8 cellular contexts compared by ENCODE assay signal in genomic region chr2:64455031-64455332, GRCh38. TPM values are rescaled to one million over a fixed set of nuclear protein-coding genes. Genes with fewer than 3 reads are reported as not detected.
DNase-seq lines count a peak whose midpoint lies in the region; ATAC-seq and TF ChIP-seq lines count a peak whose summit lies in the region.

No MANE protein-coding gene starts in this region.

- H3K9ac ChIP-seq in HCT116 (ENCODE audit: low read length) = peak overlapping the region; percentile 77

- intact Hi-C loops in HCT116 (cut with micrococcal nuclease) = no loop called here

- peaks cover 12% of the 10 kb centered on the region for H3K4me1 Mint-ChIP-seq in activated CD8-positive, alpha-beta T cell treated with anti-CD3 and anti-CD28 coated beads, Interleukin-2, amount 10 ng/mL, durations not matched to agents 7 days and 5 days (ENCODE audit: low read depth)
- H3K4me1 Mint-ChIP-seq in stimulated activated memory B cell treated with anti-CD40 and anti-IgM and Interleukin-4, amounts not matched to agents 10 μg/mL and 1 μg/mL and 100 μg/mL, for 72 hours = peaks cover 15% of the 10 kb centered on the region

- H3K27me3 ChIP-seq in HCT116 (ENCODE audit: insufficient read depth, low read length) (no peaks in the 10 kb centered on the region), iPS DF 6.9 (ENCODE audit: control insufficient read depth, insufficient read depth, low read length) (no peaks in the 10 kb centered on the region)

- H3K4me1 ChIP-seq in HCT116 (ENCODE audit: control insufficient read depth in 1 of 2, insufficient read depth in 2 of 2, low read length in 2 of 2) = peaks cover 17 to 27% of the 10 kb centered on the region in 2 experiments
- H3K4me1 ChIP-seq in iPS DF 6.9 (ENCODE audit: control insufficient read depth, insufficient read depth, low read length) = no peaks in the 10 kb centered on the region; the same call in 1 of the 2 replicates

- H3K9me3 Mint-ChIP-seq in activated CD8-positive, alpha-beta T cell treated with anti-CD3 and anti-CD28 coated beads, Interleukin-2, amount 10 ng/mL, durations not matched to agents 7 days and 5 days (ENCODE audit: insufficient read depth) = no peaks in the 10 kb centered on the region
- no peaks in the 10 kb centered on the region for H3K9me3 Mint-ChIP-seq in stimulated activated memory B cell treated with anti-CD40 and anti-IgM and Interleukin-4, amounts not matched to agents 10 μg/mL and 1 μg/mL and 100 μg/mL, for 72 hours

- CTCF ChIA-PET in HCT116 (lab: Charles Lee) = no interaction called here
- CTCF ChIA-PET in activated CD8-positive, alpha-beta T cell treated with anti-CD3 and anti-CD28 coated beads, Interleukin-2, amount 10 ng/mL, durations not matched to agents 7 days and 5 days (lab: Charles Lee) = interaction anchor here (1.0 to 6.4 kb wide), 3 partner anchors 124 to 190 kb away, joined by 3 to 33 read pairs (median 4); no protein-coding TSS in a partner anchor

- POLR2A ChIA-PET in HCT116 (lab: Charles Lee) = no interaction called here
- POLR2A ChIA-PET in activated CD8-positive, alpha-beta T cell treated with anti-CD3 and anti-CD28 coated beads, Interleukin-2, amount 10 ng/mL, durations not matched to agents 7 days and 5 days (lab: Charles Lee) = no interaction called here

- no peak for DNase-seq in HCT116 (ENCODE audit: low read depth, low spot score)
- DNase-seq in activated CD8-positive, alpha-beta T cell treated with anti-CD3 and anti-CD28 coated beads, Interleukin-2, amount 10 ng/mL, durations not matched to agents 7 days and 5 days = no peak
- no peak for DNase-seq in iPS DF 6.9 (ENCODE audit: low read depth, low spot score)
- DNase-seq in stimulated activated naive CD4-positive, alpha-beta T cell (lab: John Stamatoyannopoulos, UW) = no peak
- no peak for DNase-seq in NCI-H526 treated with DMSO at 0.1 percent for 48 hours (lab: John Stamatoyannopoulos, UW)
- no peak for DNase-seq in AG08396 (ENCODE audit: low spot score)

- TF ChIP-seq POLR2A in HCT116 (IDR thresholded peaks at IDR 0.05; ENCODE audit: borderline replicate concordance, extremely low read depth, insufficient read depth, insufficient read length) = no peak

- H3K4me2 ChIP-seq in HCT116 (ENCODE audit: low read length) = peak overlapping the region; percentile 94

- no TSS peak for BruUV-seq in HCT116 (replicated peaks; lab: Mats Ljungman, UMichigan)

- no peak for TF ChIP-seq CTCF in HCT116 (IDR thresholded peaks at IDR 0.05 in 2 of 3, conservative IDR thresholded peaks at IDR 0.05 in 1 of 3; ENCODE audit: borderline replicate concordance in 1 of 3, insufficient read depth in 1 of 3, low read depth in 2 of 3, low read length in 2 of 3)

- RAD21 ChIA-PET in HCT116 (lab: Charles Lee; ENCODE audit: low non-redundant PET in 1 of 2, low total read pairs in 2 of 2, uncharacterized antibody in 2 of 2, unreplicated experiment in 2 of 2) = no interaction called here

- no peaks in the 10 kb centered on the region for H4K20me1 ChIP-seq in HCT116 (ENCODE audit: insufficient read depth)

- WGBS in iPS DF 6.9 (ENCODE audit: insufficient coverage, insufficient read length) = no CpG with 5 or more reads among the region's 10 CpGs

- no peak for TF ChIP-seq RAD21 in HCT116 (IDR thresholded peaks at IDR 0.05; ENCODE audit: low read depth)

- H3K36me3 Mint-ChIP-seq in activated CD8-positive, alpha-beta T cell treated with anti-CD3 and anti-CD28 coated beads, Interleukin-2, amount 10 ng/mL, durations not matched to agents 7 days and 5 days (ENCODE audit: low read depth) = no peaks in the 10 kb centered on the region
- H3K36me3 Mint-ChIP-seq in stimulated activated memory B cell treated with anti-CD40 and anti-IgM and Interleukin-4, amounts not matched to agents 10 μg/mL and 1 μg/mL and 100 μg/mL, for 72 hours = no peaks in the 10 kb centered on the region

- H2AFZ ChIP-seq in HCT116 (ENCODE audit: low read depth, low read length, poor library complexity, severe bottlenecking) = no peak overlapping the region

- H3K36me3 ChIP-seq in HCT116 (ENCODE audit: control insufficient read depth in 1 of 2, insufficient read depth in 2 of 2, low read length in 2 of 2) (peaks cover 7 to 17% of the 10 kb centered on the region in 2 experiments; a peak in 3 of 4 replicates), iPS DF 6.9 (ENCODE audit: control insufficient read depth, insufficient read depth, low read length) (peaks cover 2% of the 10 kb centered on the region; the same call in 1 of the 2 replicates)

- no peaks in the 10 kb centered on the region for H3K9me2 ChIP-seq in HCT116 (ENCODE audit: insufficient read depth)

- H3K4me3 ChIP-seq in HCT116 (replicated peaks in 1 of 2; ENCODE audit: low read depth in 1 of 2, low read length in 2 of 2) (peak overlapping the region; percentile 74 to 82), iPS DF 6.9 (ENCODE audit: low read length) (peak overlapping the region; percentile 86; the same call in 1 of the 2 replicates)

- H3K9me3 ChIP-seq in HCT116 (ENCODE audit: control insufficient read depth in 1 of 2, insufficient read depth in 1 of 2, low read depth in 1 of 2, low read length in 2 of 2) (no peaks in the 10 kb centered on the region), iPS DF 6.9 (ENCODE audit: control insufficient read depth, insufficient read depth, low read length) (no peaks in the 10 kb centered on the region)

- peaks cover 20% of the 10 kb centered on the region for H3K27me3 Mint-ChIP-seq in activated CD8-positive, alpha-beta T cell treated with anti-CD3 and anti-CD28 coated beads, Interleukin-2, amount 10 ng/mL, durations not matched to agents 7 days and 5 days (ENCODE audit: low read depth)
- no peaks in the 10 kb centered on the region for H3K27me3 Mint-ChIP-seq in stimulated activated memory B cell treated with anti-CD40 and anti-IgM and Interleukin-4, amounts not matched to agents 10 μg/mL and 1 μg/mL and 100 μg/mL, for 72 hours

- H3K27ac Mint-ChIP-seq in activated CD8-positive, alpha-beta T cell treated with anti-CD3 and anti-CD28 coated beads, Interleukin-2, amount 10 ng/mL, durations not matched to agents 7 days and 5 days = no peak overlapping the region
- H3K27ac Mint-ChIP-seq in stimulated activated memory B cell treated with anti-CD40 and anti-IgM and Interleukin-4, amounts not matched to agents 10 μg/mL and 1 μg/mL and 100 μg/mL, for 72 hours = peak overlapping the region; percentile 40

- H3K4me3 Mint-ChIP-seq in activated CD8-positive, alpha-beta T cell treated with anti-CD3 and anti-CD28 coated beads, Interleukin-2, amount 10 ng/mL, durations not matched to agents 7 days and 5 days = peak overlapping the region; percentile 64
- peak overlapping the region; percentile 77 for H3K4me3 Mint-ChIP-seq in stimulated activated memory B cell treated with anti-CD40 and anti-IgM and Interleukin-4, amounts not matched to agents 10 μg/mL and 1 μg/mL and 100 μg/mL, for 72 hours

- ATAC-seq in HCT116 = no peak
- no peak for ATAC-seq in activated CD8-positive, alpha-beta T cell treated with anti-CD3 and anti-CD28 coated beads, Interleukin-2, amount 10 ng/mL, durations not matched to agents 7 days and 5 days
- ATAC-seq in stimulated activated memory B cell treated with anti-CD40 and anti-IgM and Interleukin-4, amounts not matched to agents 10 μg/mL and 1 μg/mL and 100 μg/mL, for 72 hours = no peak
- no peak for ATAC-seq in HG02588 (IDR thresholded peaks at IDR 0.05; ENCODE audit: unreplicated experiment)

- no peaks in the 10 kb centered on the region; the same call in 1 of the 2 replicates for H3K79me2 ChIP-seq in HCT116 (ENCODE audit: insufficient read depth, low read length)

- peak overlapping the region; percentile 83 for H3K27ac ChIP-seq in HCT116 (ENCODE audit: low read depth, low read length)
- no peak overlapping the region for H3K27ac ChIP-seq in iPS DF 6.9 (ENCODE audit: low read length)

TF ChIP-seq in HCT116, 20 proteins besides CTCF, POLR2A, EP300 and RAD21:
- TF ChIP-seq MAX (IDR thresholded peaks at IDR 0.05) (no peak), ZFX (IDR thresholded peaks at IDR 0.05) (0 out of 2 replicates have a peak, but pooled peaks have one; percentile 4), ELF1 (IDR thresholded peaks at IDR 0.05; ENCODE audit: borderline replicate concordance, low read depth) (no peak), SIN3A (IDR thresholded peaks at IDR 0.05; ENCODE audit: low read depth) (no peak), CBX3 (IDR thresholded peaks at IDR 0.05; ENCODE audit: low read depth) (no peak)

RNA-seq across cellular contexts. Expression of gene LGALSL, which starts 1.0 kb away (rescaled TPM):
- 14.2 TPM for total RNA-seq in HCT116 (2021; ENCODE audit: unreplicated experiment)
- polyA plus RNA-seq in HCT116 (2012) = 23.0 and 24.0 TPM in 2 replicates
- 1 to 10 TPM in 1 of 2 experiments, under 1 TPM in 1; 0.73 to 1.1 TPM for total RNA-seq in activated CD8-positive, alpha-beta T cell treated with anti-CD3 and anti-CD28 coated beads, Interleukin-2, amount 10 ng/mL, durations not matched to agents 7 days and 5 days
